In the genomic region with DNA sequence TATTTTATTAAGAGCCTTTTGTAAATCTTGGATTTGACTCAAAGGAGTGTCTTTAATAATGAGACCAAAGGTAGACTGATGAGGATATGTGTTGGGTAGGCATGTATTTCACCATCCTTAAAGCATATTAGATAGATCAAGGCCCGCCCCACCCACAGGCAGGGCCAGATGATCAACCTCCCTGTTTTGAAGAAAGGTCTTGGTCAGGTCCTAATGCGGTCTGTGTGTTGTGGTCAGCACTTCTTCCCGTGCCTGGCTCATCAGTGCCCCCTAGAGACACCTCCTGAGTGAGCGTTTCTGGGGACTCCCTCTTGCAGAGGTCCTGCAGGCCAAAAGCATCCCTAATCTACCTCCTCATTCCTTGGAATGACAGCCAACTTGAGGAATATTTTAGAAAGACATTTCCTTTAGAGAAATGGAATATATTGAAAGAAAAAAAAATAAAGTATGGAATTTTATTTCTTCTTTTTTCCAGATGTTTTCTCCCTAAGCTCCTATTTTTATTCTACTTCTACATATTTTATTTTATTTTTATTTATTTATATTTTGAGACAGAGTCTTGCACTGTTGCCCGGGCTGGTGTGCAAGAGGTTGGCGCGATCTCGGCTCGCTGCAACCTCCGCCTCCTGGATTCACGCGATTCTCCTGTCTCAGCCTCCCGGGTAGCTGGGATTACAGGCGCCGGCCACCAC, we compare ENCODE assay signal across 9 cellular contexts. TPM values are rescaled to one million over a fixed set of nuclear protein-coding genes. Genes with fewer than 3 reads are reported as not detected.
DNase-seq lines count a peak whose midpoint lies in the region; ATAC-seq and FAIRE-seq lines count a peak whose summit lies in the region.
"Had no signal": no experiment of that assay in that cellular context is flagged by ENCODE, and none has a peak within 500 bp of the region (broad histone marks: within the 10 kb centered on the region; RNA-seq: fewer than 3 reads in every experiment).

No MANE protein-coding gene starts in this region.

- no peaks in the 10 kb centered on the region for H3K9me3 ChIP-seq in right cardiac atrium (ENCODE audit: control insufficient read depth, low read length)

- FAIRE-seq in G401.6 (lab: Jason Lieb, UNC) = peak; percentile 96
- FAIRE-seq: colon had no signal

- H3K4me3 ChIP-seq in right cardiac atrium (ENCODE audit: low read length) = no peak overlapping the region

- WGBS in right cardiac atrium = 72% methylated on average over 15 of the region's 15 CpGs

- peak; percentile 77 for DNase-seq in NOMO-1 treated with dmso at 0.1 percent for 144 hours (lab: John Stamatoyannopoulos, UW; ENCODE audit: unreplicated experiment)
- peak; percentile 27 for DNase-seq in amniotic stem cell (lab: John Stamatoyannopoulos, UW)
- peak; percentile 83 to 90 (median 87) for DNase-seq in right cardiac atrium
- DNase-seq in renal cortical epithelial cell (ENCODE audit: low read depth) = peak; percentile 84
- DNase-seq in mesenteric fat pad (ENCODE audit: low spot score) = no peak

- peak overlapping the region; percentile 70 for H3K27ac ChIP-seq in right cardiac atrium (ENCODE audit: low read length)

- intact Hi-C loops in right cardiac atrium (cut with DNase I) = loop anchor here in 3 of 4 donors (5.0 to 10.0 kb wide), 5 partner anchors 83 to 356 kb away; partner anchors contain the start of gene HPS3 (in 2 of the 3)

- ATAC-seq in GM21423 (IDR thresholded peaks at IDR 0.05; ENCODE audit: unreplicated experiment) = peak; percentile 95
- peak; percentile 92 for ATAC-seq in HG03571 (IDR thresholded peaks at IDR 0.05; ENCODE audit: unreplicated experiment)
- ATAC-seq in right cardiac atrium = peak; percentile 93 to 95

- H3K4me1 ChIP-seq in right cardiac atrium (ENCODE audit: control insufficient read depth, insufficient read depth, low read length) = peaks cover 5% of the 10 kb centered on the region

- H3K27me3 ChIP-seq in right cardiac atrium (ENCODE audit: control insufficient read depth, insufficient read depth) = no peaks in the 10 kb centered on the region

RNA-seq across cellular contexts. Expression of gene TM4SF4, which starts 6.0 kb away (rescaled TPM):
- total RNA-seq in right cardiac atrium = not detected
- polyA plus RNA-seq in right cardiac atrium = not detected
- total RNA-seq in renal cortical epithelial cell = 0.87 and 1.3 TPM in 2 replicates
- total RNA-seq in mesenteric fat pad = 1.7 TPM
